In genomic region chr1:155451199-155451598, GRCh38 we compare ENCODE assay signal across 25 cellular contexts.
"Had no signal": no experiment of that assay in that cellular context is flagged by ENCODE, and none has a peak within 500 bp of the region (broad histone marks: within the 10 kb centered on the region; RNA-seq: fewer than 3 reads in every experiment).

No MANE protein-coding gene starts in this region.

- H3K27ac ChIP-seq: neural progenitor cell, ovary, parathyroid adenoma, psoas muscle, right lobe of liver, sigmoid colon, stomach, thoracic aorta, thyroid gland, tibial nerve, upper lobe of left lung, uterus had no signal

- H3K4me2 ChIP-seq: neural progenitor cell had no signal

- DNase-seq: natural killer cell; occipital lobe; ovary; posterior cingulate gyrus; psoas muscle; right cardiac atrium; right lobe of liver; sigmoid colon; small intestine; stimulated activated CD4-positive, alpha-beta T cell treated with anti-CD3 and anti-CD28 coated beads, Interleukin-15, amount 100 ng/mL, for 24 hours; stimulated activated CD4-positive, alpha-beta T cell treated with anti-CD3 and anti-CD28 coated beads, Interleukin-2, amount 100 ng/mL, for 24 hours; stimulated activated CD4-positive, alpha-beta T cell treated with anti-CD3 and anti-CD28 coated beads, Interleukin-2, amount 100 ng/mL, for 48 hours; stimulated activated CD4-positive, alpha-beta T cell treated with anti-CD3 and anti-CD28 coated beads, Interleukin-4, amount 100 ng/mL, for 24 hours; stimulated activated naive B cell treated with anti-CD40 and anti-IgM and Interleukin-4, amounts not matched to agents 10 μg/mL and 1 μg/mL and 100 μg/mL, for 72 hours; stimulated activated naive CD4-positive, alpha-beta T cell treated with Interleukin-2 at 50 U/mL for 16 hours; stomach; thyroid gland; trophoblast cell; upper lobe of left lung; uterus had no signal

- H3K9ac ChIP-seq: neural progenitor cell, parathyroid adenoma had no signal

- ATAC-seq: natural killer cell; psoas muscle; right cardiac atrium; right lobe of liver; stimulated activated effector memory CD8-positive, alpha-beta T cell treated with anti-CD3 and anti-CD28 coated beads, Interleukin-12 subunit alpha, Interleukin-12 subunit beta, amount 100 ng/mL, for 72 hours; stimulated activated naive B cell treated with anti-CD40 and anti-IgM and Interleukin-4, amounts not matched to agents 10 μg/mL and 1 μg/mL and 100 μg/mL, for 72 hours had no signal

- H3K4me3 ChIP-seq: neural progenitor cell, ovary, psoas muscle, right lobe of liver, sigmoid colon, stomach, thoracic aorta, thyroid gland, tibial nerve, upper lobe of left lung, uterus had no signal

- FAIRE-seq: small intestine had no signal

- H3K9me3 ChIP-seq: ovary, psoas muscle, right lobe of liver, sigmoid colon, stomach, thoracic aorta, thyroid gland, tibial nerve, upper lobe of left lung, uterus had no signal

- H3K4me1 ChIP-seq: parathyroid adenoma, right lobe of liver, thyroid gland, upper lobe of left lung, uterus had no signal

- H3K27me3 ChIP-seq: neural progenitor cell, ovary, right lobe of liver, sigmoid colon, stomach, thyroid gland, tibial nerve, upper lobe of left lung, uterus had no signal

- H2AFZ ChIP-seq: neural progenitor cell, parathyroid adenoma had no signal

- H3K36me3 ChIP-seq: neural progenitor cell, ovary, thoracic aorta, uterus had no signal
